Comparison of ENCODE assay signal across 13 cellular contexts in the genomic region with DNA sequence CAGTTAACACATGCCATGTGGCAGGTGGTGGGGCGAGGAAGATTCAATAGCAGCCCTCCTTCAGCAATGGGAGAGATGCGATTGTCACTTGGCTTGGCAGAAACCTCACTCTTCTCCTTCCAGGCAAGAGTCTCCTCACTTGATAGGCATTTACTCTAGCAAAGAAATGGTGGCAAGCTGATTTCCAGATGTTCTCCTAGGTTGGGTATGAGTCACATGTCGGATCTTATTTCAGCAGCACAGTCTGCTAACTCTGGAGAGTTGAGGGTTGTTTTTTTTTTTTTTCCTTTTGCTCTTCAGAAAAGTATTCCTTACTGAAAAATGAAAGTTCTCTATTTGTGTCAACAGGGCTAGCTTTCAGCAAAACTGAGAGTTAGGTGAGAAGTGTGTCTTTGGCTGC.
DNase-seq lines count a peak whose midpoint lies in the region; ATAC-seq and TF ChIP-seq lines count a peak whose summit lies in the region.
"Had no signal": no experiment of that assay in that cellular context is flagged by ENCODE, and none has a peak within 500 bp of the region (broad histone marks: within the 10 kb centered on the region; RNA-seq: fewer than 3 reads in every experiment).

No MANE protein-coding gene starts in this region.

- in situ Hi-C loops in IMR-90 (cut with MboI; ENCODE audit: low sequenced_read_pairs): no loop called here

- TF ChIP-seq CTCF in BJ (IDR thresholded peaks at IDR 0.05; ENCODE audit: insufficient read depth, low read depth, low read length): no peak
- no peak for TF ChIP-seq CTCF in IMR-90 (conservative IDR thresholded peaks at IDR 0.05; ENCODE audit: low read depth, low read length)
- TF ChIP-seq CTCF in cardiac fibroblast (IDR thresholded peaks at IDR 0.05; ENCODE audit: low read depth, low read length): no peak
- no peak for TF ChIP-seq CTCF in left lung (IDR thresholded peaks at IDR 0.05)

- no peaks in the 10 kb centered on the region for H3K9me1 ChIP-seq in IMR-90 (ENCODE audit: insufficient read depth, low read length)

- no peak overlapping the region for H2AFZ ChIP-seq in IMR-90 (replicated peaks; ENCODE audit: low read length, poor library complexity)

- intact Hi-C loops in IMR-90 (cut with micrococcal nuclease) (no loop called here), left lung (cut with DNase I) (no loop called here)

- H2BK20ac ChIP-seq in IMR-90 (ENCODE audit: low read depth, low read length): no peak overlapping the region

- ATAC-seq in IMR-90 (ENCODE audit: low read depth) (no peak), left lung (peak; percentile 33), HG03571 (IDR thresholded peaks at IDR 0.05; ENCODE audit: unreplicated experiment) (no peak)

- H3K14ac ChIP-seq in IMR-90 (replicated peaks; ENCODE audit: low read depth, low read length): no peak overlapping the region

- no peak for TF ChIP-seq POLR2A in IMR-90 (IDR thresholded peaks at IDR 0.05; ENCODE audit: low read depth, low read length)

- H4K8ac ChIP-seq in IMR-90 (ENCODE audit: low read depth in 2 of 2, low read length in 2 of 2): no peak overlapping the region

- no peak overlapping the region for H4K91ac ChIP-seq in IMR-90 (ENCODE audit: insufficient read depth, low read depth, low read length)

- H3K4me3 ChIP-seq in BJ (ENCODE audit: low read depth, low read length) (no peak overlapping the region), IMR-90 (ENCODE audit: insufficient read depth, low read depth, low read length) (no peak overlapping the region), cardiac fibroblast (replicated peaks in 1 of 2; ENCODE audit: low read depth in 2 of 2, low read length in 2 of 2) (no peak overlapping the region), left lung (no peak overlapping the region)
- H3K4me3 ChIP-seq: skin epidermis had no signal

- no peak overlapping the region for H2BK15ac ChIP-seq in IMR-90 (ENCODE audit: low read depth, low read length)

- H3K36me3 ChIP-seq in BJ (ENCODE audit: control insufficient read depth, insufficient read depth, low read length) (no peaks in the 10 kb centered on the region), IMR-90 (ENCODE audit: control insufficient read depth, insufficient read depth, low read length) (no peaks in the 10 kb centered on the region), left lung (no peaks in the 10 kb centered on the region)

- no peak overlapping the region for H2BK5ac ChIP-seq in IMR-90 (ENCODE audit: low read depth, low read length, poor library complexity, severe bottlenecking)

- WGBS in IMR-90 (ENCODE audit: extremely low coverage in 2 of 2, insufficient read length in 1 of 2), 2 experiments: no CpG with 5 or more reads among the region's 3 CpGs

- H2AK9ac ChIP-seq in IMR-90 (replicated peaks; ENCODE audit: low read depth, low read length, poor library complexity): no peak overlapping the region

- H3K27me3 ChIP-seq in BJ (ENCODE audit: control insufficient read depth, insufficient read depth, low read length): no peaks in the 10 kb centered on the region
- peaks cover 2% of the 10 kb centered on the region for H3K27me3 ChIP-seq in IMR-90 (ENCODE audit: control insufficient read depth, insufficient read depth, low read length)
- H3K27me3 ChIP-seq in left lung: peaks cover 0 to 3% of the 10 kb centered on the region in 2 donors

- no peaks in the 10 kb centered on the region for H3K4me1 ChIP-seq in IMR-90 (ENCODE audit: control insufficient read depth, insufficient read depth, low read length)
- no peaks in the 10 kb centered on the region for H3K4me1 ChIP-seq in left lung

- BruUV-seq in IMR-90 (replicated peaks; lab: Mats Ljungman, UMichigan): no TSS peak

- no peak overlapping the region for H2AK5ac ChIP-seq in IMR-90 (ENCODE audit: low read depth, low read length)

- H3K56ac ChIP-seq in IMR-90 (ENCODE audit: extremely low read depth, insufficient read depth, low read length): no peak overlapping the region

- no peak overlapping the region for H3K4ac ChIP-seq in IMR-90 (ENCODE audit: low read depth, low read length)

- no peak overlapping the region for H3K4me2 ChIP-seq in IMR-90 (ENCODE audit: low read depth, low read length)

- no peak overlapping the region for H2BK120ac ChIP-seq in IMR-90 (ENCODE audit: low read depth, low read length)

- dilution Hi-C loops in IMR-90 (cut with HindIII; ENCODE audit: low sequenced_read_pairs, unreplicated experiment): no loop called here

- H4K5ac ChIP-seq in IMR-90 (ENCODE audit: low read depth, low read length): no peak overlapping the region

- POLR2A ChIA-PET in BJ (lab: Charles Lee): no interaction called here
- POLR2A ChIA-PET in IMR-90 (lab: Charles Lee; ENCODE audit: unreplicated experiment): interaction anchor here (0.6 kb wide), 1 partner anchor 80 kb away, joined by 15 read pairs; no protein-coding TSS in a partner anchor

- no peaks in the 10 kb centered on the region for H4K20me1 ChIP-seq in IMR-90 (ENCODE audit: insufficient read depth, low read length)

- CTCF ChIA-PET in BJ (lab: Yijun Ruan, JAX) (no interaction called here), IMR-90 (lab: Yijun Ruan, JAX) (no interaction called here)

- H3K9me3 ChIP-seq in IMR-90 (ENCODE audit: control insufficient read depth, insufficient read depth, low read length) (no peaks in the 10 kb centered on the region), left lung (no peaks in the 10 kb centered on the region)

- no peak overlapping the region for H3K27ac ChIP-seq in IMR-90 (ENCODE audit: insufficient read depth, low read length)
- no peak overlapping the region for H3K27ac ChIP-seq in left lung

- TF ChIP-seq RAD21 in IMR-90 (IDR thresholded peaks at IDR 0.05; ENCODE audit: low read length): no peak

- no peak overlapping the region for H3K9ac ChIP-seq in IMR-90 (ENCODE audit: low read depth, low read length)

- no peaks in the 10 kb centered on the region for H3K79me1 ChIP-seq in IMR-90 (ENCODE audit: low read depth in 1 of 2, low read length in 2 of 2)

- peak; percentile 18 for DNase-seq in BJ (ENCODE audit: low read depth)
- peak; percentile 69 for DNase-seq in IMR-90
- DNase-seq in cardiac fibroblast (ENCODE audit: low read depth in 2 of 2): peak; percentile 2 to 33
- DNase-seq in left lung: no peak
- DNase-seq in NAMALWA (ENCODE audit: low spot score): no peak
- DNase-seq in NCI-H128 (lab: John Stamatoyannopoulos, UW; ENCODE audit: unreplicated experiment): no peak
- DNase-seq in superior temporal gyrus (ENCODE audit: extremely low spot score): no peak
- DNase-seq: activated B cell treated with CpG ODN at 0.5 μM for 24 hours; CD4-positive, alpha-beta T cell; glutamatergic neuron; NCI-H2029 treated with DMSO at 0.1 percent for 48 hours had no signal

- no peak overlapping the region for H3K23ac ChIP-seq in IMR-90 (ENCODE audit: low read depth, low read length)

- H3K18ac ChIP-seq in IMR-90 (ENCODE audit: low read depth, low read length): no peak overlapping the region

TF ChIP-seq in IMR-90, 13 proteins besides CTCF, POLR2A, EP300 and RAD21:
- TF ChIP-seq BHLHE40 (IDR thresholded peaks at IDR 0.05; ENCODE audit: low read depth, low read length) (no peak), NFE2L2 (IDR thresholded peaks at IDR 0.05; ENCODE audit: low read depth, low read length) (no peak), SMC3 (IDR thresholded peaks at IDR 0.05; ENCODE audit: low read depth, low read length) (no peak), CEBPB (IDR thresholded peaks at IDR 0.05; ENCODE audit: low read depth, low read length) (no peak), MAZ (IDR thresholded peaks at IDR 0.05; ENCODE audit: borderline replicate concordance, low read depth, low read length) (no peak), RFX5 (IDR thresholded peaks at IDR 0.05; ENCODE audit: low read depth, low read length) (no peak), CHD1 (IDR thresholded peaks at IDR 0.05; ENCODE audit: low read depth, low read length) (no peak)
- TF ChIP-seq, protein P1, sequence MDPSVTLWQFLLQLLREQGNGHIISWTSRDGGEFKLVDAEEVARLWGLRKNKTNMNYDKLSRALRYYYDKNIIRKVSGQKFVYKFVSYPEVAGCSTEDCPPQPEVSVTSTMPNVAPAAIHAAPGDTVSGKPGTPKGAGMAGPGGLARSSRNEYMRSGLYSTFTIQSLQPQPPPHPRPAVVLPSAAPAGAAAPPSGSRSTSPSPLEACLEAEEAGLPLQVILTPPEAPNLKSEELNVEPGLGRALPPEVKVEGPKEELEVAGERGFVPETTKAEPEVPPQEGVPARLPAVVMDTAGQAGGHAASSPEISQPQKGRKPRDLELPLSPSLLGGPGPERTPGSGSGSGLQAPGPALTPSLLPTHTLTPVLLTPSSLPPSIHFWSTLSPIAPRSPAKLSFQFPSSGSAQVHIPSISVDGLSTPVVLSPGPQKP (IDR thresholded peaks at IDR 0.05; ENCODE audit: borderline replicate concordance, low read depth, low read length): no peak

Comparison
In these comparisons a context has a peak if more than half of its experiments do, and no peak if none do; other contexts are left out.
1. DNase-seq: peak in BJ (single experiment), IMR-90 (single experiment) and cardiac fibroblast (2 of 2); none in left lung (0 of 2), NAMALWA (single experiment), NCI-H128 (single experiment) and superior temporal gyrus (single experiment).